ENCODE assay signal across 11 cellular contexts in genomic region chr4:120692964-120693363, GRCh38.
DNase-seq lines count a peak whose midpoint lies in the region; ATAC-seq and TF ChIP-seq lines count a peak whose summit lies in the region.
"Had no signal": no experiment of that assay in that cellular context is flagged by ENCODE, and none has a peak within 500 bp of the region (broad histone marks: within the 10 kb centered on the region; RNA-seq: fewer than 3 reads in every experiment).

No MANE protein-coding gene starts in this region.

- H3K4me1 ChIP-seq in ACC112 (ENCODE audit: control insufficient read depth, insufficient read depth, low read length, unreplicated experiment) (peaks cover 53% of the 10 kb centered on the region), HEK293 (ENCODE audit: control insufficient read depth, insufficient read depth, low read length) (peaks cover 20% of the 10 kb centered on the region), adrenal gland (replicated peaks in 1 of 2) (peaks cover 0 to 7% of the 10 kb centered on the region in 2 donors)

- peaks cover 0 to 2% (median 0%) of the 10 kb centered on the region in 5 donors for H3K27me3 Mint-ChIP-seq in naive thymus-derived CD8-positive, alpha-beta T cell

- H3K36me3 Mint-ChIP-seq in stimulated activated effector memory CD8-positive, alpha-beta T cell treated with anti-CD3 and anti-CD28 coated beads, Interleukin-12 subunit alpha, Interleukin-12 subunit beta, amount 100 ng/mL, for 72 hours = no peaks in the 10 kb centered on the region
- no peaks in the 10 kb centered on the region for H3K36me3 Mint-ChIP-seq in naive thymus-derived CD8-positive, alpha-beta T cell

- TF ChIP-seq CTCF in HEK293 (tag by site-specific recombination; IDR thresholded peaks at IDR 0.05) = no peak
- no peak for TF ChIP-seq CTCF in adrenal gland (IDR thresholded peaks at IDR 0.05)

- POLR2A ChIA-PET in HEK293 (lab: Yijun Ruan, JAX) = no interaction called here
- POLR2A ChIA-PET in naive thymus-derived CD8-positive, alpha-beta T cell (lab: Charles Lee) = no interaction called here

- no peaks in the 10 kb centered on the region for H3K79me2 ChIP-seq in ACC112 (ENCODE audit: control insufficient read depth, insufficient read depth, low read length, unreplicated experiment)

- intact Hi-C loops in adrenal gland (cut with DNase I) = no loop called here

- H3K27ac Mint-ChIP-seq in stimulated activated effector memory CD8-positive, alpha-beta T cell treated with anti-CD3 and anti-CD28 coated beads, Interleukin-12 subunit alpha, Interleukin-12 subunit beta, amount 100 ng/mL, for 72 hours = no peak overlapping the region
- H3K27ac Mint-ChIP-seq in naive thymus-derived CD8-positive, alpha-beta T cell = no peak overlapping the region

- no peak overlapping the region; the same call in 1 of the 2 replicates for H3K4me3 ChIP-seq in ACC112 (ENCODE audit: low read depth, low read length)
- no peak overlapping the region for H3K4me3 ChIP-seq in HEK293 (ENCODE audit: low read depth, low read length)
- peak overlapping the region in 1 of 4 donors; percentile 20 for H3K4me3 ChIP-seq in adrenal gland
- H3K4me3 ChIP-seq: skin epidermis, stomach had no signal

- H3K4me1 Mint-ChIP-seq in stimulated activated effector memory CD8-positive, alpha-beta T cell treated with anti-CD3 and anti-CD28 coated beads, Interleukin-12 subunit alpha, Interleukin-12 subunit beta, amount 100 ng/mL, for 72 hours = no peaks in the 10 kb centered on the region
- no peaks in the 10 kb centered on the region for H3K4me1 Mint-ChIP-seq in naive thymus-derived CD8-positive, alpha-beta T cell

- peak overlapping the region; percentile 67 for H3K27ac ChIP-seq in ACC112 (ENCODE audit: low read depth, low read length)
- no peak overlapping the region for H3K27ac ChIP-seq in HEK293 (ENCODE audit: extremely low read depth, low read depth, low read length)
- H3K27ac ChIP-seq in adrenal gland = no peak overlapping the region
- H3K27ac ChIP-seq: stomach had no signal

- H3K27me3 ChIP-seq in ACC112 (ENCODE audit: insufficient read depth, low read length) (no peaks in the 10 kb centered on the region), adrenal gland (no peaks in the 10 kb centered on the region)
- H3K27me3 ChIP-seq: stomach had no signal

- H3K4me3 Mint-ChIP-seq in stimulated activated effector memory CD8-positive, alpha-beta T cell treated with anti-CD3 and anti-CD28 coated beads, Interleukin-12 subunit alpha, Interleukin-12 subunit beta, amount 100 ng/mL, for 72 hours = no peak overlapping the region
- H3K4me3 Mint-ChIP-seq in naive thymus-derived CD8-positive, alpha-beta T cell = no peak overlapping the region

- no peaks in the 10 kb centered on the region for H3K9me3 ChIP-seq in HEK293 (ENCODE audit: control insufficient read depth, insufficient read depth, low read depth, low read length)
- no peaks in the 10 kb centered on the region for H3K9me3 ChIP-seq in adrenal gland (replicated peaks in 1 of 3)
- H3K9me3 ChIP-seq: stomach had no signal

- CTCF ChIA-PET in HEK293 (lab: Yijun Ruan, JAX) = no interaction called here

- WGBS in adrenal gland, 4 donors = 32 to 41% (median 35%) methylated on average over 2 of the region's 2 CpGs

- TF ChIP-seq POLR2A in adrenal gland (IDR thresholded peaks at IDR 0.05) = no peak

- DNase-seq in adrenal gland = peak in 6 of 7 donors; percentile 39 to 57 (median 46)
- peak; percentile 96 for DNase-seq in iris pigment epithelial cell (ENCODE audit: low read depth)
- no peak for DNase-seq in stimulated activated effector memory CD8-positive, alpha-beta T cell treated with anti-CD3 and anti-CD28 coated beads, Interleukin-12 subunit alpha, Interleukin-12 subunit beta, amount 100 ng/mL, for 72 hours (ENCODE audit: low spot score in 2 of 2)
- no peak for DNase-seq in NCI-H1930 (lab: John Stamatoyannopoulos, UW)
- no peak for DNase-seq in mesenteric fat pad (ENCODE audit: low spot score)
- no peak for DNase-seq in naive thymus-derived CD8-positive, alpha-beta T cell
- DNase-seq: KG1, stomach had no signal

- H3K9me3 Mint-ChIP-seq in stimulated activated effector memory CD8-positive, alpha-beta T cell treated with anti-CD3 and anti-CD28 coated beads, Interleukin-12 subunit alpha, Interleukin-12 subunit beta, amount 100 ng/mL, for 72 hours = no peaks in the 10 kb centered on the region
- no peaks in the 10 kb centered on the region for H3K9me3 Mint-ChIP-seq in naive thymus-derived CD8-positive, alpha-beta T cell

- H2AFZ ChIP-seq in ACC112 (ENCODE audit: low read length, unreplicated experiment) = peak overlapping the region; percentile 91

- no peak for ATAC-seq in stimulated activated effector memory CD8-positive, alpha-beta T cell treated with anti-CD3 and anti-CD28 coated beads, Interleukin-12 subunit alpha, Interleukin-12 subunit beta, amount 100 ng/mL, for 72 hours
- no peak for ATAC-seq in naive thymus-derived CD8-positive, alpha-beta T cell

- H3K36me3 ChIP-seq in ACC112 (ENCODE audit: insufficient read depth, low read length) (no peaks in the 10 kb centered on the region), HEK293 (ENCODE audit: control insufficient read depth in 2 of 2, insufficient read depth in 1 of 2, low read length in 2 of 2) (no peaks in the 10 kb centered on the region), adrenal gland (replicated peaks in 1 of 2) (no peaks in the 10 kb centered on the region)
- H3K36me3 ChIP-seq: stomach had no signal

TF ChIP-seq in HEK293, 187 proteins besides CTCF, POLR2A, EP300 and RAD21:
- no peak for TF ChIP-seq ZNF140 (tag by site-specific recombination; IDR thresholded peaks at IDR 0.05)
- no peak for TF ChIP-seq ZSCAN5A (tag by site-specific recombination; IDR thresholded peaks at IDR 0.05)
- TF ChIP-seq ZNF658 (tag by site-specific recombination; IDR thresholded peaks at IDR 0.05) = no peak
- 0 out of 2 replicates have a peak, but pooled peaks have one; percentile 40 for TF ChIP-seq ZNF660 (tag by site-specific recombination; IDR thresholded peaks at IDR 0.05)
- TF ChIP-seq ZNF518A (tag by site-specific recombination; conservative IDR thresholded peaks at IDR 0.05; ENCODE audit: low read depth) = no peak
- TF ChIP-seq PRDM6 (tag by site-specific recombination; IDR thresholded peaks at IDR 0.05) = peak; percentile 51; the same call in 1 of the 2 replicates

Comparison
In these comparisons a context has a peak if more than half of its experiments do, and no peak if none do; other contexts are left out.
1. DNase-seq: peak in adrenal gland (6 of 7) and iris pigment epithelial cell (single experiment); none in stimulated activated effector memory CD8-positive, alpha-beta T cell treated with anti-CD3 and anti-CD28 coated beads, Interleukin-12 subunit alpha, Interleukin-12 subunit beta, amount 100 ng/mL, for 72 hours (0 of 2), NCI-H1930 (0 of 2), mesenteric fat pad (single experiment) and naive thymus-derived CD8-positive, alpha-beta T cell (0 of 10).